1 cellular context compared by ENCODE assay signal in the genomic region with DNA sequence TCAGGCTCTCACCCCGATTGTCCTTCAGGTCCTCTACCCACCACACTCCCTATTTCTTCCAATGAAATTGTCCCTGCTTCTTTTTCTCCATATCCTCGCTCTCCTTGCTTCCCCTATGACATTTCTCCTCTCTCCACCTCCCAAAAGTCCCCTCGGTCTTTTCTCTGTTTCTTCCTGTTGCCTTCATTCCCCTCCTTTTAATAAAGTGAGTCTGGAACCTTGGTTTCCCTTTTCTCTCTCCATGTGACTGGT.
TF ChIP-seq lines count a peak whose summit lies in the region.

No MANE protein-coding gene starts in this region.

TF ChIP-seq in GM12878, 131 proteins besides CTCF, POLR2A, EP300 and RAD21 (continued from another document and continues in another):
- TF ChIP-seq, protein P1, sequence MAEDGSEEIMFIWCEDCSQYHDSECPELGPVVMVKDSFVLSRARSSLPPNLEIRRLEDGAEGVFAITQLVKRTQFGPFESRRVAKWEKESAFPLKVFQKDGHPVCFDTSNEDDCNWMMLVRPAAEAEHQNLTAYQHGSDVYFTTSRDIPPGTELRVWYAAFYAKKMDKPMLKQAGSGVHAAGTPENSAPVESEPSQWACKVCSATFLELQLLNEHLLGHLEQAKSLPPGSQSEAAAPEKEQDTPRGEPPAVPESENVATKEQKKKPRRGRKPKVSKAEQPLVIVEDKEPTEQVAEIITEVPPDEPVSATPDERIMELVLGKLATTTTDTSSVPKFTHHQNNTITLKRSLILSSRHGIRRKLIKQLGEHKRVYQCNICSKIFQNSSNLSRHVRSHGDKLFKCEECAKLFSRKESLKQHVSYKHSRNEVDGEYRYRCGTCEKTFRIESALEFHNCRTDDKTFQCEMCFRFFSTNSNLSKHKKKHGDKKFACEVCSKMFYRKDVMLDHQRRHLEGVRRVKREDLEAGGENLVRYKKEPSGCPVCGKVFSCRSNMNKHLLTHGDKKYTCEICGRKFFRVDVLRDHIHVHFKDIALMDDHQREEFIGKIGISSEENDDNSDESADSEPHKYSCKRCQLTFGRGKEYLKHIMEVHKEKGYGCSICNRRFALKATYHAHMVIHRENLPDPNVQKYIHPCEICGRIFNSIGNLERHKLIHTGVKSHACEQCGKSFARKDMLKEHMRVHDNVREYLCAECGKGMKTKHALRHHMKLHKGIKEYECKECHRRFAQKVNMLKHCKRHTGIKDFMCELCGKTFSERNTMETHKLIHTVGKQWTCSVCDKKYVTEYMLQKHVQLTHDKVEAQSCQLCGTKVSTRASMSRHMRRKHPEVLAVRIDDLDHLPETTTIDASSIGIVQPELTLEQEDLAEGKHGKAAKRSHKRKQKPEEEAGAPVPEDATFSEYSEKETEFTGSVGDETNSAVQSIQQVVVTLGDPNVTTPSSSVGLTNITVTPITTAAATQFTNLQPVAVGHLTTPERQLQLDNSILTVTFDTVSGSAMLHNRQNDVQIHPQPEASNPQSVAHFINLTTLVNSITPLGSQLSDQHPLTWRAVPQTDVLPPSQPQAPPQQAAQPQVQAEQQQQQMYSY (CRISPR knock-in tag; IDR thresholded peaks at IDR 0.05), result no peak
- TF ChIP-seq, protein P2, sequence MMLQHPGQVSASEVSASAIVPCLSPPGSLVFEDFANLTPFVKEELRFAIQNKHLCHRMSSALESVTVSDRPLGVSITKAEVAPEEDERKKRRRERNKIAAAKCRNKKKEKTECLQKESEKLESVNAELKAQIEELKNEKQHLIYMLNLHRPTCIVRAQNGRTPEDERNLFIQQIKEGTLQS (IDR thresholded peaks at IDR 0.05; ENCODE audit: borderline replicate concordance, extremely low read depth, low read depth, low read length), result no peak
- TF ChIP-seq SMC3 (IDR thresholded peaks at IDR 0.05; ENCODE audit: borderline replicate concordance, low read length) (no peak), ESRRA (IDR thresholded peaks at IDR 0.05; ENCODE audit: low read length) (no peak), ETV6 (conservative IDR thresholded peaks at IDR 0.05 in 1 of 2, IDR thresholded peaks at IDR 0.05 in 1 of 2; ENCODE audit: borderline replicate concordance in 1 of 2, low read depth in 1 of 2) (no peak), SP1 (IDR thresholded peaks at IDR 0.05; ENCODE audit: low read depth, low read length) (no peak), ZNF207 (IDR thresholded peaks at IDR 0.05; ENCODE audit: borderline replicate concordance) (no peak), PAX8 (IDR thresholded peaks at IDR 0.05) (peak; percentile 45; the same call in 1 of the 2 replicates), BACH1 (IDR thresholded peaks at IDR 0.05; ENCODE audit: borderline replicate concordance) (0 out of 2 replicates have a peak, but pooled peaks have one; percentile 11), ZNF274 (IDR thresholded peaks at IDR 0.05; ENCODE audit: insufficient read depth, insufficient read length) (no peak), FOXK2 (IDR thresholded peaks at IDR 0.05) (no peak), POLR2AphosphoS5 (IDR thresholded peaks at IDR 0.05; ENCODE audit: low read length) (0 out of 2 replicates have a peak, but pooled peaks have one; percentile 63), SIN3A (IDR thresholded peaks at IDR 0.05; ENCODE audit: low read depth, low read length) (no peak), FOXM1 (IDR thresholded peaks at IDR 0.05; ENCODE audit: low read depth, low read length) (no peak; the same call in 1 of the 2 replicates), MYB (IDR thresholded peaks at IDR 0.05; ENCODE audit: borderline replicate concordance, low read depth, low read length) (no peak)
- TF ChIP-seq, protein P3, sequence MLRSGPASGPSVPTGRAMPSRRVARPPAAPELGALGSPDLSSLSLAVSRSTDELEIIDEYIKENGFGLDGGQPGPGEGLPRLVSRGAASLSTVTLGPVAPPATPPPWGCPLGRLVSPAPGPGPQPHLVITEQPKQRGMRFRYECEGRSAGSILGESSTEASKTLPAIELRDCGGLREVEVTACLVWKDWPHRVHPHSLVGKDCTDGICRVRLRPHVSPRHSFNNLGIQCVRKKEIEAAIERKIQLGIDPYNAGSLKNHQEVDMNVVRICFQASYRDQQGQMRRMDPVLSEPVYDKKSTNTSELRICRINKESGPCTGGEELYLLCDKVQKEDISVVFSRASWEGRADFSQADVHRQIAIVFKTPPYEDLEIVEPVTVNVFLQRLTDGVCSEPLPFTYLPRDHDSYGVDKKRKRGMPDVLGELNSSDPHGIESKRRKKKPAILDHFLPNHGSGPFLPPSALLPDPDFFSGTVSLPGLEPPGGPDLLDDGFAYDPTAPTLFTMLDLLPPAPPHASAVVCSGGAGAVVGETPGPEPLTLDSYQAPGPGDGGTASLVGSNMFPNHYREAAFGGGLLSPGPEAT (IDR thresholded peaks at IDR 0.05; ENCODE audit: low read depth), result no peak; the same call in 1 of the 2 replicates
- TF ChIP-seq, protein P4, sequence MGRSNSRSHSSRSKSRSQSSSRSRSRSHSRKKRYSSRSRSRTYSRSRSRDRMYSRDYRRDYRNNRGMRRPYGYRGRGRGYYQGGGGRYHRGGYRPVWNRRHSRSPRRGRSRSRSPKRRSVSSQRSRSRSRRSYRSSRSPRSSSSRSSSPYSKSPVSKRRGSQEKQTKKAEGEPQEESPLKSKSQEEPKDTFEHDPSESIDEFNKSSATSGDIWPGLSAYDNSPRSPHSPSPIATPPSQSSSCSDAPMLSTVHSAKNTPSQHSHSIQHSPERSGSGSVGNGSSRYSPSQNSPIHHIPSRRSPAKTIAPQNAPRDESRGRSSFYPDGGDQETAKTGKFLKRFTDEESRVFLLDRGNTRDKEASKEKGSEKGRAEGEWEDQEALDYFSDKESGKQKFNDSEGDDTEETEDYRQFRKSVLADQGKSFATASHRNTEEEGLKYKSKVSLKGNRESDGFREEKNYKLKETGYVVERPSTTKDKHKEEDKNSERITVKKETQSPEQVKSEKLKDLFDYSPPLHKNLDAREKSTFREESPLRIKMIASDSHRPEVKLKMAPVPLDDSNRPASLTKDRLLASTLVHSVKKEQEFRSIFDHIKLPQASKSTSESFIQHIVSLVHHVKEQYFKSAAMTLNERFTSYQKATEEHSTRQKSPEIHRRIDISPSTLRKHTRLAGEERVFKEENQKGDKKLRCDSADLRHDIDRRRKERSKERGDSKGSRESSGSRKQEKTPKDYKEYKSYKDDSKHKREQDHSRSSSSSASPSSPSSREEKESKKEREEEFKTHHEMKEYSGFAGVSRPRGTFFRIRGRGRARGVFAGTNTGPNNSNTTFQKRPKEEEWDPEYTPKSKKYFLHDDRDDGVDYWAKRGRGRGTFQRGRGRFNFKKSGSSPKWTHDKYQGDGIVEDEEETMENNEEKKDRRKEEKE (IDR thresholded peaks at IDR 0.05), result no peak
- TF ChIP-seq, protein P5, sequence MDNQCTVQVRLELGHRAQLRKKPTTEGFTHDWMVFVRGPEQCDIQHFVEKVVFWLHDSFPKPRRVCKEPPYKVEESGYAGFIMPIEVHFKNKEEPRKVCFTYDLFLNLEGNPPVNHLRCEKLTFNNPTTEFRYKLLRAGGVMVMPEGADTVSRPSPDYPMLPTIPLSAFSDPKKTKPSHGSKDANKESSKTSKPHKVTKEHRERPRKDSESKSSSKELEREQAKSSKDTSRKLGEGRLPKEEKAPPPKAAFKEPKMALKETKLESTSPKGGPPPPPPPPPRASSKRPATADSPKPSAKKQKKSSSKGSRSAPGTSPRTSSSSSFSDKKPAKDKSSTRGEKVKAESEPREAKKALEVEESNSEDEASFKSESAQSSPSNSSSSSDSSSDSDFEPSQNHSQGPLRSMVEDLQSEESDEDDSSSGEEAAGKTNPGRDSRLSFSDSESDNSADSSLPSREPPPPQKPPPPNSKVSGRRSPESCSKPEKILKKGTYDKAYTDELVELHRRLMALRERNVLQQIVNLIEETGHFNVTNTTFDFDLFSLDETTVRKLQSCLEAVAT (IDR thresholded peaks at IDR 0.05), result no peak; the same call in 1 of the 2 replicates
- TF ChIP-seq, protein P6, sequence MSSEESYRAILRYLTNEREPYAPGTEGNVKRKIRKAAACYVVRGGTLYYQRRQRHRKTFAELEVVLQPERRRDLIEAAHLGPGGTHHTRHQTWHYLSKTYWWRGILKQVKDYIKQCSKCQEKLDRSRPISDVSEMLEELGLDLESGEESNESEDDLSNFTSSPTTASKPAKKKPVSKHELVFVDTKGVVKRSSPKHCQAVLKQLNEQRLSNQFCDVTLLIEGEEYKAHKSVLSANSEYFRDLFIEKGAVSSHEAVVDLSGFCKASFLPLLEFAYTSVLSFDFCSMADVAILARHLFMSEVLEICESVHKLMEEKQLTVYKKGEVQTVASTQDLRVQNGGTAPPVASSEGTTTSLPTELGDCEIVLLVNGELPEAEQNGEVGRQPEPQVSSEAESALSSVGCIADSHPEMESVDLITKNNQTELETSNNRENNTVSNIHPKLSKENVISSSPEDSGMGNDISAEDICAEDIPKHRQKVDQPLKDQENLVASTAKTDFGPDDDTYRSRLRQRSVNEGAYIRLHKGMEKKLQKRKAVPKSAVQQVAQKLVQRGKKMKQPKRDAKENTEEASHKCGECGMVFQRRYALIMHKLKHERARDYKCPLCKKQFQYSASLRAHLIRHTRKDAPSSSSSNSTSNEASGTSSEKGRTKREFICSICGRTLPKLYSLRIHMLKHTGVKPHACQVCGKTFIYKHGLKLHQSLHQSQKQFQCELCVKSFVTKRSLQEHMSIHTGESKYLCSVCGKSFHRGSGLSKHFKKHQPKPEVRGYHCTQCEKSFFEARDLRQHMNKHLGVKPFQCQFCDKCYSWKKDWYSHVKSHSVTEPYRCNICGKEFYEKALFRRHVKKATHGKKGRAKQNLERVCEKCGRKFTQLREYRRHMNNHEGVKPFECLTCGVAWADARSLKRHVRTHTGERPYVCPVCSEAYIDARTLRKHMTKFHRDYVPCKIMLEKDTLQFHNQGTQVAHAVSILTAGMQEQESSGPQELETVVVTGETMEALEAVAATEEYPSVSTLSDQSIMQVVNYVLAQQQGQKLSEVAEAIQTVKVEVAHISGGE (CRISPR knock-in tag; IDR thresholded peaks at IDR 0.05), result 0 out of 2 replicates have a peak, but pooled peaks have one; percentile 18
- TF ChIP-seq, protein P7, sequence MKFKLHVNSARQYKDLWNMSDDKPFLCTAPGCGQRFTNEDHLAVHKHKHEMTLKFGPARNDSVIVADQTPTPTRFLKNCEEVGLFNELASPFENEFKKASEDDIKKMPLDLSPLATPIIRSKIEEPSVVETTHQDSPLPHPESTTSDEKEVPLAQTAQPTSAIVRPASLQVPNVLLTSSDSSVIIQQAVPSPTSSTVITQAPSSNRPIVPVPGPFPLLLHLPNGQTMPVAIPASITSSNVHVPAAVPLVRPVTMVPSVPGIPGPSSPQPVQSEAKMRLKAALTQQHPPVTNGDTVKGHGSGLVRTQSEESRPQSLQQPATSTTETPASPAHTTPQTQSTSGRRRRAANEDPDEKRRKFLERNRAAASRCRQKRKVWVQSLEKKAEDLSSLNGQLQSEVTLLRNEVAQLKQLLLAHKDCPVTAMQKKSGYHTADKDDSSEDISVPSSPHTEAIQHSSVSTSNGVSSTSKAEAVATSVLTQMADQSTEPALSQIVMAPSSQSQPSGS (IDR thresholded peaks at IDR 0.05; ENCODE audit: low read length), result 0 out of 2 replicates have a peak, but pooled peaks have one; percentile 29
- TF ChIP-seq, protein P8, sequence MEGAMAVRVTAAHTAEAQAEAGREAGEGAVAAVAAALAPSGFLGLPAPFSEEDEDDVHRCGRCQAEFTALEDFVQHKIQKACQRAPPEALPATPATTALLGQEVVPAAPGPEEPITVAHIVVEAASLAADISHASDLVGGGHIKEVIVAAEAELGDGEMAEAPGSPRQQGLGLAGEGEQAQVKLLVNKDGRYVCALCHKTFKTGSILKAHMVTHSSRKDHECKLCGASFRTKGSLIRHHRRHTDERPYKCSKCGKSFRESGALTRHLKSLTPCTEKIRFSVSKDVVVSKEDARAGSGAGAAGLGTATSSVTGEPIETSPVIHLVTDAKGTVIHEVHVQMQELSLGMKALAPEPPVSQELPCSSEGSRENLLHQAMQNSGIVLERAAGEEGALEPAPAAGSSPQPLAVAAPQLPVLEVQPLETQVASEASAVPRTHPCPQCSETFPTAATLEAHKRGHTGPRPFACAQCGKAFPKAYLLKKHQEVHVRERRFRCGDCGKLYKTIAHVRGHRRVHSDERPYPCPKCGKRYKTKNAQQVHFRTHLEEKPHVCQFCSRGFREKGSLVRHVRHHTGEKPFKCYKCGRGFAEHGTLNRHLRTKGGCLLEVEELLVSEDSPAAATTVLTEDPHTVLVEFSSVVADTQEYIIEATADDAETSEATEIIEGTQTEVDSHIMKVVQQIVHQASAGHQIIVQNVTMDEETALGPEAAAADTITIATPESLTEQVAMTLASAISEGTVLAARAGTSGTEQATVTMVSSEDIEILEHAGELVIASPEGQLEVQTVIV (IDR thresholded peaks at IDR 0.05; ENCODE audit: borderline replicate concordance, partially characterized antibody), result no peak
- TF ChIP-seq, protein P9, sequence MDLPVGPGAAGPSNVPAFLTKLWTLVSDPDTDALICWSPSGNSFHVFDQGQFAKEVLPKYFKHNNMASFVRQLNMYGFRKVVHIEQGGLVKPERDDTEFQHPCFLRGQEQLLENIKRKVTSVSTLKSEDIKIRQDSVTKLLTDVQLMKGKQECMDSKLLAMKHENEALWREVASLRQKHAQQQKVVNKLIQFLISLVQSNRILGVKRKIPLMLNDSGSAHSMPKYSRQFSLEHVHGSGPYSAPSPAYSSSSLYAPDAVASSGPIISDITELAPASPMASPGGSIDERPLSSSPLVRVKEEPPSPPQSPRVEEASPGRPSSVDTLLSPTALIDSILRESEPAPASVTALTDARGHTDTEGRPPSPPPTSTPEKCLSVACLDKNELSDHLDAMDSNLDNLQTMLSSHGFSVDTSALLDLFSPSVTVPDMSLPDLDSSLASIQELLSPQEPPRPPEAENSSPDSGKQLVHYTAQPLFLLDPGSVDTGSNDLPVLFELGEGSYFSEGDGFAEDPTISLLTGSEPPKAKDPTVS (IDR thresholded peaks at IDR 0.05; ENCODE audit: low read depth, low read length), result no peak
- TF ChIP-seq, protein P10, sequence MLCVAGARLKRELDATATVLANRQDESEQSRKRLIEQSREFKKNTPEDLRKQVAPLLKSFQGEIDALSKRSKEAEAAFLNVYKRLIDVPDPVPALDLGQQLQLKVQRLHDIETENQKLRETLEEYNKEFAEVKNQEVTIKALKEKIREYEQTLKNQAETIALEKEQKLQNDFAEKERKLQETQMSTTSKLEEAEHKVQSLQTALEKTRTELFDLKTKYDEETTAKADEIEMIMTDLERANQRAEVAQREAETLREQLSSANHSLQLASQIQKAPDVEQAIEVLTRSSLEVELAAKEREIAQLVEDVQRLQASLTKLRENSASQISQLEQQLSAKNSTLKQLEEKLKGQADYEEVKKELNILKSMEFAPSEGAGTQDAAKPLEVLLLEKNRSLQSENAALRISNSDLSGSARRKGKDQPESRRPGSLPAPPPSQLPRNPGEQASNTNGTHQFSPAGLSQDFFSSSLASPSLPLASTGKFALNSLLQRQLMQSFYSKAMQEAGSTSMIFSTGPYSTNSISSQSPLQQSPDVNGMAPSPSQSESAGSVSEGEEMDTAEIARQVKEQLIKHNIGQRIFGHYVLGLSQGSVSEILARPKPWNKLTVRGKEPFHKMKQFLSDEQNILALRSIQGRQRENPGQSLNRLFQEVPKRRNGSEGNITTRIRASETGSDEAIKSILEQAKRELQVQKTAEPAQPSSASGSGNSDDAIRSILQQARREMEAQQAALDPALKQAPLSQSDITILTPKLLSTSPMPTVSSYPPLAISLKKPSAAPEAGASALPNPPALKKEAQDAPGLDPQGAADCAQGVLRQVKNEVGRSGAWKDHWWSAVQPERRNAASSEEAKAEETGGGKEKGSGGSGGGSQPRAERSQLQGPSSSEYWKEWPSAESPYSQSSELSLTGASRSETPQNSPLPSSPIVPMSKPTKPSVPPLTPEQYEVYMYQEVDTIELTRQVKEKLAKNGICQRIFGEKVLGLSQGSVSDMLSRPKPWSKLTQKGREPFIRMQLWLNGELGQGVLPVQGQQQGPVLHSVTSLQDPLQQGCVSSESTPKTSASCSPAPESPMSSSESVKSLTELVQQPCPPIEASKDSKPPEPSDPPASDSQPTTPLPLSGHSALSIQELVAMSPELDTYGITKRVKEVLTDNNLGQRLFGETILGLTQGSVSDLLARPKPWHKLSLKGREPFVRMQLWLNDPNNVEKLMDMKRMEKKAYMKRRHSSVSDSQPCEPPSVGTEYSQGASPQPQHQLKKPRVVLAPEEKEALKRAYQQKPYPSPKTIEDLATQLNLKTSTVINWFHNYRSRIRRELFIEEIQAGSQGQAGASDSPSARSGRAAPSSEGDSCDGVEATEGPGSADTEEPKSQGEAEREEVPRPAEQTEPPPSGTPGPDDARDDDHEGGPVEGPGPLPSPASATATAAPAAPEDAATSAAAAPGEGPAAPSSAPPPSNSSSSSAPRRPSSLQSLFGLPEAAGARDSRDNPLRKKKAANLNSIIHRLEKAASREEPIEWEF (IDR thresholded peaks at IDR 0.05; ENCODE audit: insufficient replicate concordance, low read depth, low read length), result no peak
